In genomic region chr12:61272441-61272840, GRCh38 we compare ENCODE assay signal across 17 cellular contexts.
"Had no signal": no experiment of that assay in that cellular context is flagged by ENCODE, and none has a peak within 500 bp of the region (broad histone marks: within the 10 kb centered on the region; RNA-seq: fewer than 3 reads in every experiment).

No MANE protein-coding gene starts in this region.

- H3K27me3 ChIP-seq: heart left ventricle, tibial artery had no signal

- H3K36me3 ChIP-seq: heart left ventricle, tibial artery had no signal

- DNase-seq: activated CD4-positive, alpha-beta memory T cell treated with anti-CD3 and anti-CD28 coated beads, Interleukin-2, amount 10 ng/mL, durations not matched to agents 7 days and 5 days; activated CD4-positive, alpha-beta T cell treated with anti-CD3 and anti-CD28 coated beads, Interleukin-2, amount 10 ng/mL, durations not matched to agents 24 days and 14 days; activated effector memory CD4-positive, alpha-beta T cell treated with anti-CD3 and anti-CD28 coated beads, Interleukin-2, amount 50 U/mL, for 16 hours; activated naive CD4-positive, alpha-beta T cell treated with anti-CD3 and anti-CD28 coated beads, Interleukin-2, amount 50 U/mL, for 16 hours; activated naive CD8-positive, alpha-beta T cell treated with anti-CD3 and anti-CD28 coated beads, Interleukin-2, amount 50 U/mL, for 24 hours; anterior cingulate cortex; cerebellar nuclear complex; heart left ventricle; islet precursor cell; left cardiac atrium; mesenchymal stem cell; nucleus accumbens; right cardiac atrium; stimulated activated CD4-positive, alpha-beta T cell treated with anti-CD3 and anti-CD28 coated beads, Interleukin-2, amount 100 ng/mL, for 24 hours; stimulated activated naive CD8-positive, alpha-beta T cell treated with anti-CD3 and anti-CD28 coated beads, Interleukin-15, amount 100 ng/mL, for 72 hours; T-helper 2 cell; tibial artery had no signal

- H3K4me3 ChIP-seq: heart left ventricle, tibial artery had no signal
